Comparison of ENCODE assay signal across 30 cellular contexts in genomic region chr16:4913130-4913773, GRCh38. TPM values are rescaled to one million over a fixed set of nuclear protein-coding genes. Genes with fewer than 3 reads are reported as not detected.
DNase-seq lines count a peak whose midpoint lies in the region; ATAC-seq and TF ChIP-seq lines count a peak whose summit lies in the region.
"Had no signal": no experiment of that assay in that cellular context is flagged by ENCODE, and none has a peak within 500 bp of the region (broad histone marks: within the 10 kb centered on the region; RNA-seq: fewer than 3 reads in every experiment).

No MANE protein-coding gene starts in this region.

- no peak overlapping the region for H3K18ac ChIP-seq in IMR-90 (ENCODE audit: low read depth, low read length)

- H2BK5ac ChIP-seq in IMR-90 (ENCODE audit: low read depth, low read length, poor library complexity, severe bottlenecking): no peak overlapping the region

- H3K36me3 ChIP-seq in IMR-90 (ENCODE audit: control insufficient read depth, insufficient read depth, low read length) (no peaks in the 10 kb centered on the region), liver (ENCODE audit: control insufficient read depth in 4 of 4, insufficient read depth in 3 of 4, low read depth in 1 of 4, low read length in 3 of 4) (no peaks in the 10 kb centered on the region), spleen (no peaks in the 10 kb centered on the region)
- H3K36me3 ChIP-seq: cardiac muscle cell, WERI-Rb-1 had no signal

- TF ChIP-seq RAD21 in IMR-90 (IDR thresholded peaks at IDR 0.05; ENCODE audit: low read length) (no peak), liver (IDR thresholded peaks at IDR 0.05) (no peak)

- H3K4ac ChIP-seq in IMR-90 (ENCODE audit: low read depth, low read length): 0 out of 2 replicates have a peak overlapping the region, but pooled peaks have one; percentile 2

- H3K9ac ChIP-seq in IMR-90 (ENCODE audit: low read depth, low read length) (no peak overlapping the region), liver (ENCODE audit: low read depth in 1 of 2, low read length in 2 of 2) (no peak overlapping the region)

- no peak overlapping the region for H3K4me2 ChIP-seq in IMR-90 (ENCODE audit: low read depth, low read length)

- no peak overlapping the region for H3K4me3 ChIP-seq in IMR-90 (ENCODE audit: insufficient read depth, low read depth, low read length)
- H3K4me3 ChIP-seq in liver (ENCODE audit: low read depth in 1 of 3, low read length in 3 of 3): no peak overlapping the region
- H3K4me3 ChIP-seq in spleen: no peak overlapping the region
- H3K4me3 ChIP-seq: cardiac muscle cell, upper lobe of left lung had no signal

- H4K20me1 ChIP-seq in IMR-90 (ENCODE audit: insufficient read depth, low read length): 0 out of 2 replicates have a peak, but pooled peaks cover 4% of the 10 kb centered on the region

- no peak for TF ChIP-seq POLR2A in IMR-90 (IDR thresholded peaks at IDR 0.05; ENCODE audit: low read depth, low read length)
- TF ChIP-seq POLR2A in spleen (IDR thresholded peaks at IDR 0.05): no peak

- H2AK5ac ChIP-seq in IMR-90 (ENCODE audit: low read depth, low read length): no peak overlapping the region

- dilution Hi-C loops in IMR-90 (cut with HindIII; ENCODE audit: low sequenced_read_pairs, unreplicated experiment): no loop called here

- no CpG with 5 or more reads among the region's 7 CpGs for WGBS in IMR-90 (ENCODE audit: extremely low coverage in 2 of 2, insufficient read length in 1 of 2), 2 experiments
- 66% methylated on average over 7 of the region's 7 CpGs for WGBS in liver
- 74 to 91% (median 79%) methylated on average over 6 to 7 of the region's 7 CpGs for WGBS in spleen, 5 donors

- no peak overlapping the region for H3K23ac ChIP-seq in IMR-90 (ENCODE audit: low read depth, low read length)

- in situ Hi-C loops in IMR-90 (cut with MboI; ENCODE audit: low sequenced_read_pairs): no loop called here

- POLR2A ChIA-PET in IMR-90 (lab: Charles Lee; ENCODE audit: unreplicated experiment): no interaction called here

- ATAC-seq in IMR-90 (ENCODE audit: low read depth): no peak
- ATAC-seq in HG02885 (IDR thresholded peaks at IDR 0.05; ENCODE audit: poor library complexity, unreplicated experiment): no peak
- ATAC-seq in stimulated activated naive CD8-positive, alpha-beta T cell treated with anti-CD3 and anti-CD28 coated beads, Interleukin-15, Interleukin-2, amounts not matched to agents 100 U/mL and 50 U/mL, for 24 hours: no peak
- ATAC-seq: stimulated activated effector memory CD8-positive, alpha-beta T cell treated with anti-CD3 and anti-CD28 coated beads, Interleukin-12 subunit alpha, Interleukin-12 subunit beta, amount 100 ng/mL, for 72 hours had no signal

- no peak overlapping the region for H3K14ac ChIP-seq in IMR-90 (replicated peaks; ENCODE audit: low read depth, low read length)

- H3K56ac ChIP-seq in IMR-90 (ENCODE audit: extremely low read depth, insufficient read depth, low read length): no peak overlapping the region

- no peak overlapping the region for H2BK20ac ChIP-seq in IMR-90 (ENCODE audit: low read depth, low read length)

- DNase-seq in IMR-90 (no peak), RPMI8226 (peak; percentile 94), spleen (peak; percentile 15), NCI-H2196 (lab: John Stamatoyannopoulos, UW; ENCODE audit: unreplicated experiment) (no peak)
- DNase-seq in stimulated activated naive CD8-positive, alpha-beta T cell treated with anti-CD3 and anti-CD28 coated beads, Interleukin-15, Interleukin-2, amounts not matched to agents 100 U/mL and 50 U/mL, for 24 hours: no peak
- DNase-seq: activated CD4-positive, alpha-beta T cell treated with anti-CD3 and anti-CD28 coated beads, Interleukin-2, amount 10 ng/mL, durations not matched to agents 24 days and 14 days; activated effector memory CD4-positive, alpha-beta T cell treated with anti-CD3 and anti-CD28 coated beads, Interleukin-2, amount 50 U/mL, for 16 hours; activated naive CD8-positive, alpha-beta T cell treated with anti-CD3 and anti-CD28 coated beads for 36 hours; activated T-cell treated with anti-CD3 and anti-CD28 coated beads, Interleukin-2, amount 50 U/mL, for 1 hour; anterior cingulate cortex; CD4-positive, CD25-positive, alpha-beta regulatory T cell; effector CD4-positive, alpha-beta T cell; hypothalamus; KBM-7; NCI-H1417; NCI-H2081; NCI-H446; NCI-H748 treated with DMSO at 0.1 percent for 48 hours; nucleus accumbens; stimulated activated CD4-positive, alpha-beta T cell treated with anti-CD3 and anti-CD28 coated beads, Interleukin-15, amount 100 ng/mL, for 24 hours; substantia nigra; WERI-Rb-1 had no signal

- H4K8ac ChIP-seq in IMR-90 (ENCODE audit: low read depth in 2 of 2, low read length in 2 of 2): no peak overlapping the region

- H3K9me3 ChIP-seq in IMR-90 (ENCODE audit: control insufficient read depth, insufficient read depth, low read length) (no peaks in the 10 kb centered on the region), liver (ENCODE audit: control insufficient read depth in 4 of 4, low read length in 3 of 4) (no peaks in the 10 kb centered on the region), spleen (no peaks in the 10 kb centered on the region)
- H3K9me3 ChIP-seq: upper lobe of left lung had no signal

- TF ChIP-seq CTCF in IMR-90 (conservative IDR thresholded peaks at IDR 0.05; ENCODE audit: low read depth, low read length) (no peak), liver (IDR thresholded peaks at IDR 0.05; ENCODE audit: low read depth, low read length, missing input control) (no peak), spleen (IDR thresholded peaks at IDR 0.05 in 8 of 11, conservative IDR thresholded peaks at IDR 0.05 in 3 of 11) (no peak)

- H3K4me1 ChIP-seq in IMR-90 (ENCODE audit: control insufficient read depth, insufficient read depth, low read length) (peaks cover 12% of the 10 kb centered on the region), liver (ENCODE audit: control insufficient read depth in 4 of 4, insufficient read depth in 4 of 4, low read length in 3 of 4) (peaks cover 4 to 38% (median 20%) of the 10 kb centered on the region in 4 donors), spleen (no peaks in the 10 kb centered on the region)

- H2AK9ac ChIP-seq in IMR-90 (replicated peaks; ENCODE audit: low read depth, low read length, poor library complexity): peak overlapping the region; percentile 67

- no peak overlapping the region for H2AFZ ChIP-seq in IMR-90 (replicated peaks; ENCODE audit: low read length, poor library complexity)

- H3K27me3 ChIP-seq in IMR-90 (ENCODE audit: control insufficient read depth, insufficient read depth, low read length): peaks cover 5% of the 10 kb centered on the region; the same call in 1 of the 2 replicates
- H3K27me3 ChIP-seq in liver (ENCODE audit: control insufficient read depth in 4 of 4, insufficient read depth in 4 of 4, low read length in 3 of 4): no peaks in the 10 kb centered on the region
- H3K27me3 ChIP-seq in spleen (replicated peaks in 1 of 7): peaks cover 0 to 19% (median 0%) of the 10 kb centered on the region in 7 donors
- H3K27me3 ChIP-seq: cardiac muscle cell, upper lobe of left lung had no signal

- intact Hi-C loops in IMR-90 (cut with micrococcal nuclease) (no loop called here), spleen (cut with DNase I; ENCODE audit: low total_unique reads) (no loop called here)

- no peaks in the 10 kb centered on the region for H3K9me1 ChIP-seq in IMR-90 (ENCODE audit: insufficient read depth, low read length)

- no peaks in the 10 kb centered on the region for H3K79me1 ChIP-seq in IMR-90 (ENCODE audit: low read depth in 1 of 2, low read length in 2 of 2)

- H3K27ac ChIP-seq in IMR-90 (ENCODE audit: insufficient read depth, low read length) (no peak overlapping the region), liver (ENCODE audit: low read depth in 1 of 2, low read length in 2 of 2) (no peak overlapping the region), spleen (no peak overlapping the region)
- H3K27ac ChIP-seq: cardiac muscle cell, WERI-Rb-1 had no signal

- H2BK120ac ChIP-seq in IMR-90 (ENCODE audit: low read depth, low read length): no peak overlapping the region

- CTCF ChIA-PET in IMR-90 (lab: Yijun Ruan, JAX): no interaction called here

- H2BK15ac ChIP-seq in IMR-90 (ENCODE audit: low read depth, low read length): no peak overlapping the region

- BruUV-seq in IMR-90 (replicated peaks; lab: Mats Ljungman, UMichigan): no TSS peak

- no peak overlapping the region for H4K5ac ChIP-seq in IMR-90 (ENCODE audit: low read depth, low read length)

- no peak overlapping the region for H4K91ac ChIP-seq in IMR-90 (ENCODE audit: insufficient read depth, low read depth, low read length)

TF ChIP-seq in IMR-90, 13 proteins besides CTCF, POLR2A, EP300 and RAD21 (continues in another document):
- TF ChIP-seq USF2 (IDR thresholded peaks at IDR 0.05; ENCODE audit: low read depth, low read length): no peak

TF ChIP-seq in liver, 16 proteins besides CTCF, POLR2A, EP300 and RAD21:
- TF ChIP-seq GABPA (IDR thresholded peaks at IDR 0.05 in 1 of 2, conservative IDR thresholded peaks at IDR 0.05 in 1 of 2) (no peak), HNF4A (conservative IDR thresholded peaks at IDR 0.05) (peak; percentile 39 to 68), TAF1 (conservative IDR thresholded peaks at IDR 0.05) (no peak), YY1 (IDR thresholded peaks at IDR 0.05) (no peak)

RNA-seq across cellular contexts. Expression of gene PPL, which starts 23.7 kb away (rescaled TPM):
- 0.28 and 0.36 TPM in 2 replicates for total RNA-seq in IMR-90 (2012; rRNA removed)
- 0.19 and 0.34 TPM in 2 replicates for polyA plus RNA-seq in IMR-90 (2012; rRNA removed)
- 0.10 and 0.38 TPM in 2 replicates for polyA plus RNA-seq in IMR-90 (2012; cell fraction: cytosol; rRNA removed)
- polyA plus RNA-seq in IMR-90 (2012; cell fraction: nucleus; rRNA removed; ENCODE audit: low replicate concordance): 1.4 and 2.1 TPM in 2 replicates
- total RNA-seq in liver: 10 to 100 TPM in 1 of 2 donors, 1 to 10 TPM in 1; 2.1 to 26.0 TPM
- 1 to 10 TPM; 5.4 to 6.8 TPM for polyA plus RNA-seq in liver
- total RNA-seq in spleen: under 1 TPM in 4 of 7 donors, not detected in 3; 0.18 to 0.37 (median 0.19) TPM
- polyA plus RNA-seq in spleen: under 1 TPM; 0.11 to 0.77 (median 0.29) TPM
- total RNA-seq: activated CD4-positive, alpha-beta T cell treated with anti-CD3 and anti-CD28 coated beads, Interleukin-2, amount 10 ng/mL, durations not matched to agents 24 days and 14 days; activated naive CD8-positive, alpha-beta T cell treated with anti-CD3 and anti-CD28 coated beads for 36 hours; CD4-positive, CD25-positive, alpha-beta regulatory T cell had no signal

RNA-seq across cellular contexts. Expression of gene SEC14L5, which starts 44.9 kb away (rescaled TPM):
- total RNA-seq in IMR-90 (2012; rRNA removed) (not detected in 2 replicates), liver (under 1 TPM; 0.17 to 0.65 TPM), spleen (under 1 TPM in 6 of 7 donors, not detected in 1; 0.13 to 0.94 (median 0.60) TPM)
- polyA plus RNA-seq in IMR-90 (2012; rRNA removed) (0.07 TPM in 1 of 2 replicates, not detected in the other), liver (under 1 TPM; 0.03 to 0.07 TPM), spleen (under 1 TPM; 0.06 to 0.26 (median 0.11) TPM)
- polyA plus RNA-seq in IMR-90 (2012; cell fraction: cytosol; rRNA removed): 0.01 and 0.02 TPM in 2 replicates
- 0.01 and 0.03 TPM in 2 replicates for polyA plus RNA-seq in IMR-90 (2012; cell fraction: nucleus; rRNA removed; ENCODE audit: low replicate concordance)
- total RNA-seq: activated CD4-positive, alpha-beta T cell treated with anti-CD3 and anti-CD28 coated beads, Interleukin-2, amount 10 ng/mL, durations not matched to agents 24 days and 14 days; glomerular endothelial cell; HT1080; pulmonary artery endothelial cell had no signal
- polyA plus RNA-seq: cardiac muscle cell; CD4-positive, CD25-positive, alpha-beta regulatory T cell had no signal

Comparison
In these comparisons a context has a peak if more than half of its experiments do, and no peak if none do; other contexts are left out.
1. DNase-seq: peak in RPMI8226 (single experiment) and spleen (single experiment); none in IMR-90 (single experiment), stimulated activated naive CD8-positive, alpha-beta T cell treated with anti-CD3 and anti-CD28 coated beads, Interleukin-15, Interleukin-2, amounts not matched to agents 100 U/mL and 50 U/mL, for 24 hours (single experiment) and NCI-H2196 (single experiment).